In genomic region chr2:11778923-11779757, GRCh38 we compare ENCODE assay signal across 8 cellular contexts. TPM values are rescaled to one million over a fixed set of nuclear protein-coding genes. Genes with fewer than 3 reads are reported as not detected.
A peak's percentile ranks its signal among the peaks of the same experiment; 100 is the strongest.
DNase-seq lines count a peak whose midpoint lies in the region; ATAC-seq and TF ChIP-seq lines count a peak whose summit lies in the region.

No MANE protein-coding gene starts in this region.

- peak; percentile 83 for ATAC-seq in HG02763 (IDR thresholded peaks at IDR 0.05; ENCODE audit: unreplicated experiment)

- H3K36me3 Mint-ChIP-seq in brain (peaks cover 72% of the 10 kb centered on the region), immature natural killer cell (peaks cover 15 to 41% (median 28%) of the 10 kb centered on the region in 3 donors)

- TF ChIP-seq CTCF in brain (conservative IDR thresholded peaks at IDR 0.05): peak; percentile 99 to 100

- H3K4me3 Mint-ChIP-seq in brain (peak overlapping the region in 2 of 5 experiments; percentile 36 to 64), immature natural killer cell (peak overlapping the region; percentile 74 to 83 (median 80))

- H3K27me3 Mint-ChIP-seq in brain (no peaks in the 10 kb centered on the region), immature natural killer cell (ENCODE audit: low read depth in 3 of 3) (peaks cover 0 to 3% (median 0%) of the 10 kb centered on the region in 3 donors)

- H3K9me3 Mint-ChIP-seq in brain (no peaks in the 10 kb centered on the region), immature natural killer cell (no peaks in the 10 kb centered on the region)

- H3K4me1 Mint-ChIP-seq in brain: peaks cover 14% of the 10 kb centered on the region
- peaks cover 45 to 55% of the 10 kb centered on the region in 2 donors for H3K4me1 Mint-ChIP-seq in immature natural killer cell

- no peak overlapping the region for H3K27ac Mint-ChIP-seq in brain
- peak overlapping the region; percentile 60 to 92 (median 84) for H3K27ac Mint-ChIP-seq in immature natural killer cell

- DNase-seq in SIG-M5 treated with dmso at 0.1 percent for 504 hours (lab: John Stamatoyannopoulos, UW; ENCODE audit: unreplicated experiment) (peak; percentile 54), SIG-M5 (lab: John Stamatoyannopoulos, UW) (no peak), NCI-H128 (lab: John Stamatoyannopoulos, UW; ENCODE audit: unreplicated experiment) (peak; percentile 16), UCSD-AML1 (lab: John Stamatoyannopoulos, UW; ENCODE audit: unreplicated experiment) (peak; percentile 78), immature natural killer cell (peak; percentile 77 to 81 (median 77))
- DNase-seq in stimulated activated CD4-positive, alpha-beta T cell treated with anti-CD3 and anti-CD28 coated beads, Interleukin-15, amount 100 ng/mL, for 24 hours: peak; percentile 92

RNA-seq across cellular contexts. Expression of gene LPIN1, which starts 32.7 kb away (rescaled TPM):
- polyA plus RNA-seq in brain (ENCODE audit: insufficient read depth, low read depth, low replicate concordance): 15.0 TPM
- polyA plus RNA-seq in immature natural killer cell: 10 to 100 TPM; 14.1 to 34.0 (median 16.3) TPM

Comparison
In these comparisons a context has a peak if more than half of its experiments do, and no peak if none do; other contexts are left out.
1. H3K27ac Mint-ChIP-seq: peak in immature natural killer cell (6 of 6); none in brain (0 of 5).